In the genomic region with DNA sequence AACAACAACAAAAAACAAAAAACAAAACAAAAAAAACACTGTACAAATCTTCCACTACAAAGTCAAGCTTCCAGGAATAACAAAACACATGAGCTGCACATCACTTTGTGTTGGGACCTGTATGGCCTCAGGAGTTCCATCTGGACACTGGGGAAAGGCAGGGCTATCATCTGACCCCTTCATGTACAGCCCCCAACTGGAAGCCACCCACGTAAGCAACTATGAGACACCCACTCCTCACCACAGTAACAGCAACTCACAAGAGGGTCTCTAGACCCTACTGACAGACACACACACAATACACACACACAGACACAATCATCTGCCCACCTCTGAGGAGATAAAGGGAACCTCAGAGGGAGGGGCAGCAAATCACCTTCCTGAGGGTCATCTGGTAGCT, we compare ENCODE assay signal across 18 cellular contexts.
"Had no signal": no experiment of that assay in that cellular context is flagged by ENCODE, and none has a peak within 500 bp of the region (broad histone marks: within the 10 kb centered on the region; RNA-seq: fewer than 3 reads in every experiment).

No MANE protein-coding gene starts in this region.

- H3K27ac Mint-ChIP-seq: activated CD8-positive, alpha-beta T cell treated with anti-CD3 and anti-CD28 coated beads for 36 hours; activated naive CD4-positive, alpha-beta T cell treated with anti-CD3 and anti-CD28 coated beads for 36 hours; activated naive CD8-positive, alpha-beta T cell treated with anti-CD3 and anti-CD28 coated beads for 36 hours had no signal

- H3K4me2 ChIP-seq: SK-N-SH had no signal

- DNase-seq: activated CD4-positive, alpha-beta T cell treated with anti-CD3 and anti-CD28 coated beads for 4 hours; activated CD8-positive, alpha-beta memory T cell treated with anti-CD3 and anti-CD28 coated beads, Interleukin-2, amount 50 U/mL, for 48 hours; activated CD8-positive, alpha-beta T cell treated with anti-CD3 and anti-CD28 coated beads for 36 hours; activated naive CD4-positive, alpha-beta T cell treated with anti-CD3 and anti-CD28 coated beads for 36 hours; activated naive CD8-positive, alpha-beta T cell treated with anti-CD3 and anti-CD28 coated beads for 36 hours; activated T-cell treated with anti-CD3 and anti-CD28 coated beads, Interleukin-2, amount 50 U/mL, for 1 hour; KBM-7; NCI-H1092; NCI-H1417; NCI-H1694; NCI-H2029; NCI-H2107; NCI-H2171 treated with DMSO at 0.1 percent for 48 hours; NCI-H226; NCI-H526 treated with DMSO at 0.1 percent for 48 hours; SK-N-SH; T-helper 1 cell had no signal

- H3K9me3 Mint-ChIP-seq: activated CD8-positive, alpha-beta T cell treated with anti-CD3 and anti-CD28 coated beads for 36 hours; activated naive CD4-positive, alpha-beta T cell treated with anti-CD3 and anti-CD28 coated beads for 36 hours; activated naive CD8-positive, alpha-beta T cell treated with anti-CD3 and anti-CD28 coated beads for 36 hours had no signal

- ATAC-seq: activated CD4-positive, CD25-positive, alpha-beta regulatory T cell treated with anti-CD3 and anti-CD28 coated beads, Interleukin-2, amount 50 U/mL, for 24 hours; activated CD8-positive, alpha-beta T cell treated with anti-CD3 and anti-CD28 coated beads for 36 hours had no signal

- H3K9me3 ChIP-seq: SK-N-SH had no signal

- H3K9ac ChIP-seq: SK-N-SH had no signal

- H3K27me3 Mint-ChIP-seq: activated CD8-positive, alpha-beta T cell treated with anti-CD3 and anti-CD28 coated beads for 36 hours; activated naive CD8-positive, alpha-beta T cell treated with anti-CD3 and anti-CD28 coated beads for 36 hours had no signal

- H3K4me3 Mint-ChIP-seq: activated CD8-positive, alpha-beta T cell treated with anti-CD3 and anti-CD28 coated beads for 36 hours; activated naive CD4-positive, alpha-beta T cell treated with anti-CD3 and anti-CD28 coated beads for 36 hours; activated naive CD8-positive, alpha-beta T cell treated with anti-CD3 and anti-CD28 coated beads for 36 hours had no signal
